32 cellular contexts compared by ENCODE assay signal in genomic region chr3:107833722-107834416, GRCh38.
"Had no signal": no experiment of that assay in that cellular context is flagged by ENCODE, and none has a peak within 500 bp of the region (broad histone marks: within the 10 kb centered on the region; RNA-seq: fewer than 3 reads in every experiment).

No MANE protein-coding gene starts in this region.

- H3K9me3 ChIP-seq: esophagus muscularis mucosa, gastroesophageal sphincter, heart left ventricle, mucosa of descending colon, neutrophil, prostate gland, right atrium auricular region, stomach, tibial artery had no signal

- ATAC-seq: foreskin keratinocyte; gastroesophageal sphincter; heart left ventricle; left lobe of liver; mucosa of descending colon; natural killer cell treated with Interleukin-12 subunit alpha and Interleukin-12 subunit beta and Interleukin-15 and Interleukin-18, amount 100 ng/mL, for 72 hours had no signal

- H3K9ac ChIP-seq: parathyroid adenoma had no signal

- H3K4me1 Mint-ChIP-seq: memory B cell, mesothelial cell of epicardium, naive B cell had no signal

- H3K4me3 Mint-ChIP-seq: memory B cell; mesothelial cell of epicardium; naive B cell; natural killer cell treated with Interleukin-12 subunit alpha and Interleukin-12 subunit beta and Interleukin-15 and Interleukin-18, amount 100 ng/mL, for 72 hours; neural crest cell; type B pancreatic cell had no signal

- H3K27me3 ChIP-seq: dorsolateral prefrontal cortex, esophagus muscularis mucosa, gastroesophageal sphincter, heart left ventricle, hepatocyte, neutrophil, right atrium auricular region, stomach, tibial artery had no signal

- H3K27ac Mint-ChIP-seq: memory B cell; mesothelial cell of epicardium; naive B cell; natural killer cell treated with Interleukin-12 subunit alpha and Interleukin-12 subunit beta and Interleukin-15 and Interleukin-18, amount 100 ng/mL, for 72 hours; type B pancreatic cell had no signal

- FAIRE-seq: colon, endothelial cell of umbilical vein, kidney, urothelium cell line had no signal

- H3K27me3 Mint-ChIP-seq: memory B cell, naive B cell, type B pancreatic cell had no signal

- H3K36me3 ChIP-seq: esophagus muscularis mucosa, gastroesophageal sphincter, heart left ventricle, neutrophil, prostate gland, right atrium auricular region, stomach, tibial artery had no signal

- H3K4me1 ChIP-seq: esophagus muscularis mucosa, foreskin keratinocyte, gastroesophageal sphincter, parathyroid adenoma, prostate gland, right atrium auricular region, stomach, tibial artery had no signal

- H3K27ac ChIP-seq: dorsolateral prefrontal cortex, esophagus muscularis mucosa, foreskin keratinocyte, gastroesophageal sphincter, heart left ventricle, hepatocyte, neutrophil, parathyroid adenoma, prostate gland, right atrium auricular region, stomach, tibial artery had no signal

- H3K4me3 ChIP-seq: dorsolateral prefrontal cortex, esophagus muscularis mucosa, gastroesophageal sphincter, heart left ventricle, hepatocyte, lung, mucosa of descending colon, prostate gland, right atrium auricular region, smooth muscle cell, stomach, tibial artery had no signal

- H3K36me3 Mint-ChIP-seq: memory B cell; mesothelial cell of epicardium; naive B cell; natural killer cell treated with Interleukin-12 subunit alpha and Interleukin-12 subunit beta and Interleukin-15 and Interleukin-18, amount 100 ng/mL, for 72 hours; type B pancreatic cell had no signal

- DNase-seq: dorsolateral prefrontal cortex; effector CD4-positive, alpha-beta T cell; foreskin keratinocyte; kidney; mucosa of descending colon; naive B cell; stimulated activated CD4-positive, alpha-beta T cell treated with anti-CD3 and anti-CD28 coated beads, Interleukin-12 subunit alpha, Interleukin-12 subunit beta, amount 100 ng/mL, for 4 hours; stimulated activated CD4-positive, alpha-beta T cell treated with anti-CD3 and anti-CD28 coated beads, Interleukin-1b, Interleukin-23, amount 100 ng/mL, for 48 hours; stimulated activated CD4-positive, alpha-beta T cell treated with anti-CD3 and anti-CD28 coated beads, Interleukin-4, amount 100 ng/mL, for 1 hour; stimulated activated CD8-positive, alpha-beta memory T cell treated with anti-CD3 and anti-CD28 coated beads, Interleukin-4, amount 100 ng/mL, for 48 hours; stimulated activated naive CD4-positive, alpha-beta T cell; stomach; tibial artery had no signal

- H3K4me2 ChIP-seq: hepatocyte, smooth muscle cell had no signal

- H3K9me3 Mint-ChIP-seq: memory B cell; mesothelial cell of epicardium; natural killer cell treated with Interleukin-12 subunit alpha and Interleukin-12 subunit beta and Interleukin-15 and Interleukin-18, amount 100 ng/mL, for 72 hours; neural crest cell; type B pancreatic cell had no signal

- H2AFZ ChIP-seq: hepatocyte had no signal

- H3K79me2 ChIP-seq: hepatocyte, parathyroid adenoma had no signal
